Comparison of ENCODE assay signal across 1 cellular context in genomic region chr5:143694357-143694756, GRCh38.
TF ChIP-seq lines count a peak whose summit lies in the region.

No MANE protein-coding gene starts in this region.

TF ChIP-seq in GM23338, 12 proteins besides CTCF, POLR2A, EP300 and RAD21:
- TF ChIP-seq, protein P1, sequence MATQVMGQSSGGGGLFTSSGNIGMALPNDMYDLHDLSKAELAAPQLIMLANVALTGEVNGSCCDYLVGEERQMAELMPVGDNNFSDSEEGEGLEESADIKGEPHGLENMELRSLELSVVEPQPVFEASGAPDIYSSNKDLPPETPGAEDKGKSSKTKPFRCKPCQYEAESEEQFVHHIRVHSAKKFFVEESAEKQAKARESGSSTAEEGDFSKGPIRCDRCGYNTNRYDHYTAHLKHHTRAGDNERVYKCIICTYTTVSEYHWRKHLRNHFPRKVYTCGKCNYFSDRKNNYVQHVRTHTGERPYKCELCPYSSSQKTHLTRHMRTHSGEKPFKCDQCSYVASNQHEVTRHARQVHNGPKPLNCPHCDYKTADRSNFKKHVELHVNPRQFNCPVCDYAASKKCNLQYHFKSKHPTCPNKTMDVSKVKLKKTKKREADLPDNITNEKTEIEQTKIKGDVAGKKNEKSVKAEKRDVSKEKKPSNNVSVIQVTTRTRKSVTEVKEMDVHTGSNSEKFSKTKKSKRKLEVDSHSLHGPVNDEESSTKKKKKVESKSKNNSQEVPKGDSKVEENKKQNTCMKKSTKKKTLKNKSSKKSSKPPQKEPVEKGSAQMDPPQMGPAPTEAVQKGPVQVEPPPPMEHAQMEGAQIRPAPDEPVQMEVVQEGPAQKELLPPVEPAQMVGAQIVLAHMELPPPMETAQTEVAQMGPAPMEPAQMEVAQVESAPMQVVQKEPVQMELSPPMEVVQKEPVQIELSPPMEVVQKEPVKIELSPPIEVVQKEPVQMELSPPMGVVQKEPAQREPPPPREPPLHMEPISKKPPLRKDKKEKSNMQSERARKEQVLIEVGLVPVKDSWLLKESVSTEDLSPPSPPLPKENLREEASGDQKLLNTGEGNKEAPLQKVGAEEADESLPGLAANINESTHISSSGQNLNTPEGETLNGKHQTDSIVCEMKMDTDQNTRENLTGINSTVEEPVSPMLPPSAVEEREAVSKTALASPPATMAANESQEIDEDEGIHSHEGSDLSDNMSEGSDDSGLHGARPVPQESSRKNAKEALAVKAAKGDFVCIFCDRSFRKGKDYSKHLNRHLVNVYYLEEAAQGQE (IDR thresholded peaks at IDR 0.05; ENCODE audit: unreplicated experiment), result no peak
- no peak for TF ChIP-seq ETS1 (IDR thresholded peaks at IDR 0.05)
- no peak for TF ChIP-seq JUNB (IDR thresholded peaks at IDR 0.05; ENCODE audit: unreplicated experiment)
- TF ChIP-seq STAT1 (IDR thresholded peaks at IDR 0.05; ENCODE audit: unreplicated experiment), result no peak
- no peak for TF ChIP-seq EZH2 (IDR thresholded peaks at IDR 0.05; ENCODE audit: low read depth, unreplicated experiment)
- TF ChIP-seq ZNF114 (CRISPR knock-in tag; IDR thresholded peaks at IDR 0.05), result no peak
- no peak for TF ChIP-seq EZH2phosphoT487 (IDR thresholded peaks at IDR 0.05; ENCODE audit: unreplicated experiment)
- TF ChIP-seq ZNF331 (CRISPR knock-in tag; IDR thresholded peaks at IDR 0.05; ENCODE audit: low read depth), result no peak
- no peak for TF ChIP-seq CREB1 (CRISPR knock-in tag; IDR thresholded peaks at IDR 0.05; ENCODE audit: low read depth)
- no peak for TF ChIP-seq NANOG (IDR thresholded peaks at IDR 0.05; ENCODE audit: borderline replicate concordance)
- no peak for TF ChIP-seq ZNF462 (CRISPR knock-in tag; IDR thresholded peaks at IDR 0.05)
- no peak for TF ChIP-seq POLR2AphosphoS5 (IDR thresholded peaks at IDR 0.05; ENCODE audit: low read depth)
